ENCODE assay signal across 13 cellular contexts in the genomic region with DNA sequence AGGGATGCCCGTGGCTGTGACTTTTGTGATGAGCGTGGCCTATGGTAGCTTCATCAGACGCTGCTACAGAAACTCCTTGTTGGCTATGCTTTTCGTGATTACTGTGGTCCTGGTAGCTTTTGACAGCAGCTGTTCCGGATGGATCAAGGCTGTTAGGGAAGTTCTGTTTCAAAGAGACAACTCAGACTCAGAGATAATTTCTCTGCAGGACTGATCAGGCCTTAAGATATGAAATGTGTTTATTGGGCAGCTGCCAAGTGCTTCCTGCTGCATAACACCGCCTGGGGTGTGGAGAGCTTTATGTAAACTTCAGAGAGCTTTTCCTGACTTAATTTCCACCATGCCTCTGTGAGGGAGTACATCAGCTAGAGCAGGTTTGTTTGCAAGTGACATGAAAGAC.
DNase-seq lines count a peak whose midpoint lies in the region; ATAC-seq and TF ChIP-seq lines count a peak whose summit lies in the region.
"Had no signal": no experiment of that assay in that cellular context is flagged by ENCODE, and none has a peak within 500 bp of the region (broad histone marks: within the 10 kb centered on the region; RNA-seq: fewer than 3 reads in every experiment).

No MANE protein-coding gene starts in this region.

- TF ChIP-seq POLR2A in GM18505 (IDR thresholded peaks at IDR 0.05; ENCODE audit: borderline replicate concordance, extremely low read depth, insufficient read depth, insufficient read length) (no peak), esophagus squamous epithelium (IDR thresholded peaks at IDR 0.05) (no peak)

- no peaks in the 10 kb centered on the region for H3K36me3 ChIP-seq in neural progenitor cell
- H3K36me3 ChIP-seq in esophagus squamous epithelium, result no peaks in the 10 kb centered on the region
- H3K36me3 ChIP-seq: pancreas, upper lobe of left lung had no signal

- in situ Hi-C loops in astrocyte of the spinal cord (cut with HindIII; ENCODE audit: low sequenced_read_pairs), result no loop called here

- no peaks in the 10 kb centered on the region for H3F3A ChIP-seq in neural progenitor cell (ENCODE audit: low read depth)

- H3K27ac Mint-ChIP-seq in neural progenitor cell, result peak overlapping the region; percentile 53
- H3K27ac Mint-ChIP-seq: activated T-helper 2 cell treated with anti-CD3 and anti-CD28 coated beads, Interferon-gamma antibody, Interleukin-2, Interleukin-4, amounts not matched to agents 10 μg/mL and 5 μg/mL and 100 μg/mL, durations not matched to agents 14 hours and 24 hours and 36 hours had no signal

- peaks cover 17% of the 10 kb centered on the region for H3K27me3 Mint-ChIP-seq in neural progenitor cell (ENCODE audit: insufficient read depth, low read depth)

- WGBS in esophagus squamous epithelium, 2 donors, result 2 to 22% methylated on average over 4 to 6 of the region's 6 CpGs

- H3K4me1 Mint-ChIP-seq in neural progenitor cell, result peaks cover 9% of the 10 kb centered on the region

- H3K9me3 ChIP-seq in neural progenitor cell (ENCODE audit: low read depth), result no peaks in the 10 kb centered on the region
- no peaks in the 10 kb centered on the region for H3K9me3 ChIP-seq in esophagus squamous epithelium
- H3K9me3 ChIP-seq: pancreas, upper lobe of left lung had no signal

- H3K4me1 ChIP-seq in neural progenitor cell, result no peaks in the 10 kb centered on the region
- no peaks in the 10 kb centered on the region for H3K4me1 ChIP-seq in esophagus squamous epithelium
- H3K4me1 ChIP-seq: pancreas had no signal

- H4K20me1 ChIP-seq in neural progenitor cell (ENCODE audit: low read depth), result no peaks in the 10 kb centered on the region

- H3K36me3 Mint-ChIP-seq in neural progenitor cell, result no peaks in the 10 kb centered on the region

- H3K9ac ChIP-seq in neural progenitor cell, result no peak overlapping the region

- H3K9me3 Mint-ChIP-seq in neural progenitor cell, result no peaks in the 10 kb centered on the region
- H3K9me3 Mint-ChIP-seq: activated T-helper 2 cell treated with anti-CD3 and anti-CD28 coated beads, Interferon-gamma antibody, Interleukin-2, Interleukin-4, amounts not matched to agents 10 μg/mL and 5 μg/mL and 100 μg/mL, durations not matched to agents 14 hours and 24 hours and 36 hours had no signal

- no peak for TF ChIP-seq CTCF in astrocyte of the spinal cord (IDR thresholded peaks at IDR 0.05; ENCODE audit: low read depth, low read length)
- no peak for TF ChIP-seq CTCF in neural progenitor cell (IDR thresholded peaks at IDR 0.05)
- TF ChIP-seq CTCF in esophagus squamous epithelium (IDR thresholded peaks at IDR 0.05), result no peak

- H2AFZ ChIP-seq in neural progenitor cell (replicated peaks), result no peak overlapping the region

- no peak for ATAC-seq in GM18505 (IDR thresholded peaks at IDR 0.05; ENCODE audit: unreplicated experiment)
- ATAC-seq in GM21529 (IDR thresholded peaks at IDR 0.05; ENCODE audit: unreplicated experiment), result no peak
- ATAC-seq: pancreas had no signal

- H3K4me3 ChIP-seq in astrocyte of the spinal cord (ENCODE audit: low read depth, low read length), result no peak overlapping the region
- H3K4me3 ChIP-seq in neural progenitor cell, result no peak overlapping the region
- H3K4me3 ChIP-seq in esophagus squamous epithelium, result no peak overlapping the region
- H3K4me3 ChIP-seq: pancreas, upper lobe of left lung had no signal

- H3K4me2 ChIP-seq in neural progenitor cell, result no peak overlapping the region

- H3K27ac ChIP-seq in neural progenitor cell, result no peak overlapping the region
- H3K27ac ChIP-seq in esophagus squamous epithelium, result no peak overlapping the region
- H3K27ac ChIP-seq: pancreas, upper lobe of left lung had no signal

- no peaks in the 10 kb centered on the region for H3K79me2 ChIP-seq in neural progenitor cell (ENCODE audit: low read depth)

- peak overlapping the region; percentile 5 for H3K4me3 Mint-ChIP-seq in neural progenitor cell

- DNase-seq in NCI-H1092 treated with DMSO at 0.1 percent for 48 hours (lab: John Stamatoyannopoulos, UW), result peak; percentile 10
- DNase-seq in NCI-H1092 (lab: John Stamatoyannopoulos, UW), result no peak
- DNase-seq in NCI-H2081 (lab: John Stamatoyannopoulos, UW), result peak; percentile 27 to 73
- peak; percentile 39 for DNase-seq in astrocyte of the spinal cord (ENCODE audit: low read depth, low spot score)
- no peak for DNase-seq in neural progenitor cell (ENCODE audit: low spot score)
- no peak for DNase-seq in esophagus squamous epithelium (lab: John Stamatoyannopoulos, UW)
- DNase-seq: 8988T; effector memory CD4-positive, alpha-beta T cell; pancreas; upper lobe of left lung had no signal

- no peaks in the 10 kb centered on the region for H3K27me3 ChIP-seq in neural progenitor cell
- H3K27me3 ChIP-seq in esophagus squamous epithelium, result no peaks in the 10 kb centered on the region
- H3K27me3 ChIP-seq: pancreas, upper lobe of left lung had no signal

- intact Hi-C loops in esophagus squamous epithelium (cut with DNase I), result no loop called here

Comparison
In these comparisons a context has a peak if more than half of its experiments do, and no peak if none do; other contexts are left out.
1. DNase-seq: peak in NCI-H1092 treated with DMSO at 0.1 percent for 48 hours (single experiment), NCI-H2081 (2 of 2) and astrocyte of the spinal cord (single experiment); none in NCI-H1092 (single experiment), neural progenitor cell (single experiment) and esophagus squamous epithelium (single experiment).